9 cellular contexts compared by ENCODE assay signal in the genomic region with DNA sequence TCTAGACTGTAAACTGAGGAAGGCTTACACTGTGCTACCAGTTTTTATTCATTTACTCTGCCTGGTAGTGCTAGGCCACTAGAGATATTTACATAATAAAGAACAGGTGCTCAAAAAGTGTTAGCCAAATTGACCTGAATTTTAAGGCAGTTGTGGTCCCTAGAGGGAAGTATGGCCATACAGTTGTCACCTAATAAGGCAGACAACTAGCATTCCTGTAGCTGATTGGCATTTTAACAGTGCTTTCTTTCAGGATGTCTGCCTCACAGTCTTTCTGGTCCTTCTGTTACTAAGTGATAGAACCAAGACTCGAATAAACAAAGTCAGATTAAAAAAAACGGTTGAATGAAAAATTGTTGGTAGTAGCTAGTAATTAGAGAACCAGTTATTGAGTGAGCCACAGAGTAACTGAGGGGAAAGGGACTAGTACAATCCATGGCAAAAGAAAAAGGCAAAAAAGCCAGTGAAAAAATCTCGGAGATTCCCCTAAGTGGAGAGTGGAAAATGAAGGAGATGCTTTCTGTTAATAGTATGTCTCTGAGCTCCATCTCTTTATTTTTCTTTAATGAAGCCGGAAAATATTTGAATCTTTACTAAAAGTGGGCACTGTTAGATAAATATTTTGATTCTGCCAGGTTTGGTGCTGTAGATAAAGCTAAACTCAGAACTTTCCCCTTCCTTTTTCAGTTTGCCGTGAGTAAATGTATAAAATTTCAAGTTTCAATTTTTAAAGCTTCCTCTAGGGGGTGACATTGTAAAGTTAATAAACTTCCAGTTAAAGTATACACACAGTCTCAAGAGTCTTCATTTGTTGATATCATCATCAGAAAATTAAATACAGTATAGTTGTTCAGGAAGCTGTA. TPM values are rescaled to one million over a fixed set of nuclear protein-coding genes. Genes with fewer than 3 reads are reported as not detected.
DNase-seq lines count a peak whose midpoint lies in the region; ATAC-seq, FAIRE-seq and TF ChIP-seq lines count a peak whose summit lies in the region.
"Had no signal": no experiment of that assay in that cellular context is flagged by ENCODE, and none has a peak within 500 bp of the region (broad histone marks: within the 10 kb centered on the region; RNA-seq: fewer than 3 reads in every experiment).

No MANE protein-coding gene starts in this region.

- TF ChIP-seq CTCF in AG10803 (conservative IDR thresholded peaks at IDR 0.05; ENCODE audit: low read length), result peak; percentile 33
- peak; percentile 31 to 59 (median 44) for TF ChIP-seq CTCF in adrenal gland (IDR thresholded peaks at IDR 0.05)
- peak in 5 of 6 experiments; percentile 32 to 47 (median 44) for TF ChIP-seq CTCF in upper lobe of left lung (IDR thresholded peaks at IDR 0.05)

- no peak for TF ChIP-seq POLR2A in adrenal gland (IDR thresholded peaks at IDR 0.05)
- TF ChIP-seq POLR2A in upper lobe of left lung (IDR thresholded peaks at IDR 0.05), result no peak

- intact Hi-C loops in adrenal gland (cut with DNase I), result no loop called here

- H3K36me3 ChIP-seq in adrenal gland (replicated peaks in 1 of 2) (no peaks in the 10 kb centered on the region), upper lobe of left lung (peaks cover 0 to 1% (median 0%) of the 10 kb centered on the region in 4 donors)

- no peak for TF ChIP-seq EP300 in upper lobe of left lung (IDR thresholded peaks at IDR 0.05)

- peak; percentile 100 for FAIRE-seq in islet of Langerhans (lab: Jason Lieb, UNC)

- DNase-seq in AG10803 (ENCODE audit: low read depth) (peak; percentile 23), KBM-7 (peak; percentile 31), adrenal gland (no peak), upper lobe of left lung (no peak), hypothalamus (lab: John Stamatoyannopoulos, UW) (no peak)
- DNase-seq in effector CD4-positive, alpha-beta T cell, result no peak

- no peaks in the 10 kb centered on the region for H3K9me3 ChIP-seq in adrenal gland (replicated peaks in 1 of 3)
- no peaks in the 10 kb centered on the region for H3K9me3 ChIP-seq in upper lobe of left lung

- H3K27me3 ChIP-seq in adrenal gland, result no peaks in the 10 kb centered on the region
- H3K27me3 ChIP-seq in upper lobe of left lung, result no peaks in the 10 kb centered on the region

- H3K27ac ChIP-seq in adrenal gland, result no peak overlapping the region
- H3K27ac ChIP-seq in upper lobe of left lung, result peak overlapping the region in 1 of 4 donors; percentile 49

- H3K4me1 ChIP-seq in adrenal gland (replicated peaks in 1 of 2), result peaks cover 0 to 5% of the 10 kb centered on the region in 2 donors
- H3K4me1 ChIP-seq in upper lobe of left lung, result peaks cover 0 to 12% (median 8%) of the 10 kb centered on the region in 4 donors

- ATAC-seq in GM18858 (IDR thresholded peaks at IDR 0.05; ENCODE audit: unreplicated experiment) (peak; percentile 33), upper lobe of left lung (ENCODE audit: low FRiP score in 2 of 2) (peak in 1 of 2 donors; percentile 68)

- 45 to 53% (median 48%) methylated on average over 5 of the region's 5 CpGs for WGBS in adrenal gland, 4 donors
- whole genome bisulfite sequencing in upper lobe of left lung, 2 donors, result 31 to 33% methylated on average over 5 of the region's 5 CpGs

- in situ Hi-C loops in KBM-7 (cut with MboI; ENCODE audit: low pct_unique_long_range_greater_than_20kb, low sequenced_read_pairs), result no loop called here

- H3K4me3 ChIP-seq in AG10803 (ENCODE audit: low read length) (no peak overlapping the region), adrenal gland (no peak overlapping the region), upper lobe of left lung (peak overlapping the region in 1 of 4 donors; percentile 6)

RNA-seq across cellular contexts. Expression of gene VTA1, which starts 9.1 kb away (rescaled TPM):
- total RNA-seq in adrenal gland (10 to 100 TPM; 27.4 to 48.4 (median 33.9) TPM), upper lobe of left lung (10 to 100 TPM; 15.8 to 36.0 (median 25.7) TPM)
- 10 to 100 TPM in 2 of 3 donors, 1 to 10 TPM in 1; 9.7 to 73.9 (median 10.5) TPM for polyA plus RNA-seq in adrenal gland

RNA-seq across cellular contexts. Expression of gene NMBR, which starts 9.2 kb away (rescaled TPM):
- total RNA-seq in adrenal gland, result under 1 TPM in 1 of 8 donors, not detected in 7; 0.15 TPM
- polyA plus RNA-seq in adrenal gland, result not detected
- total RNA-seq in upper lobe of left lung, result not detected
- total RNA-seq: kidney epithelial cell had no signal

RNA-seq across cellular contexts. Expression of gene GJE1, which starts 23.4 kb away (rescaled TPM):
- total RNA-seq in adrenal gland, result not detected
- not detected for polyA plus RNA-seq in adrenal gland
- total RNA-seq in upper lobe of left lung, result not detected
- total RNA-seq: kidney epithelial cell had no signal

Comparison
In these comparisons a context has a peak if more than half of its experiments do, and no peak if none do; other contexts are left out.
1. DNase-seq: peak in AG10803 (single experiment) and KBM-7 (single experiment); none in adrenal gland (0 of 7), upper lobe of left lung (0 of 2), effector CD4-positive, alpha-beta T cell (single experiment) and hypothalamus (0 of 51).
2. Peak in every context shown above with its lines, with median percentiles within 50 percentile points of each other: CTCF ChIP-seq.